In genomic region chr15:41951571-41951970, GRCh38 we compare ENCODE assay signal across 1 cellular context.
TF ChIP-seq lines count a peak whose summit lies in the region.

No MANE protein-coding gene starts in this region.

TF ChIP-seq in endothelial cell of umbilical vein, 7 proteins besides CTCF, POLR2A, EP300 and RAD21:
- TF ChIP-seq MYC (IDR thresholded peaks at IDR 0.05; ENCODE audit: low read depth, low read length) (no peak), JUN (IDR thresholded peaks at IDR 0.05; ENCODE audit: borderline replicate concordance, insufficient read depth, insufficient read length, low read depth) (no peak), MAX (IDR thresholded peaks at IDR 0.05; ENCODE audit: insufficient read depth, insufficient read length) (no peak), POLR2AphosphoS5 (IDR thresholded peaks at IDR 0.05; ENCODE audit: insufficient read depth, low read depth, low read length) (no peak), FOS (IDR thresholded peaks at IDR 0.05; ENCODE audit: borderline replicate concordance, insufficient read depth, low read length) (no peak), EZH2 (IDR thresholded peaks at IDR 0.05; ENCODE audit: borderline replicate concordance, low read depth, low read length, severe bottlenecking) (no peak), GATA2 (IDR thresholded peaks at IDR 0.05; ENCODE audit: insufficient read depth, insufficient read length, low read depth, low read length) (no peak)
TF ChIP-seq in endothelial cell of umbilical vein: peak in this region for 0.
